ENCODE assay signal across 30 cellular contexts in genomic region chr11:66168289-66168688, GRCh38.
"Had no signal": no experiment of that assay in that cellular context is flagged by ENCODE, and none has a peak within 500 bp of the region (broad histone marks: within the 10 kb centered on the region; RNA-seq: fewer than 3 reads in every experiment).

No MANE protein-coding gene starts in this region.

- H3K9me3 ChIP-seq: left lung, lower lobe of right lung, neutrophil, ovary, right atrium auricular region, right lobe of liver, stomach, testis, thyroid gland, transverse colon, upper lobe of right lung had no signal

- H3K27me3 ChIP-seq: left lung, neural progenitor cell, neutrophil, ovary, right atrium auricular region, right lobe of liver, stomach, testis, thyroid gland, transverse colon, upper lobe of right lung had no signal

- H3K27ac ChIP-seq: left lung, lower lobe of right lung, neural progenitor cell, neutrophil, ovary, right atrium auricular region, right lobe of liver, skin epidermis, stomach, testis, thyroid gland, transverse colon, upper lobe of right lung had no signal

- DNase-seq: hypothalamus; immature natural killer cell; kidney; left colon; left lung; lower lobe of right lung; mammary epithelial cell; mesenchymal stem cell; natural killer cell; nephron progenitor cell; ovary; right lobe of liver; stimulated activated CD4-positive, alpha-beta T cell treated with anti-CD3 and anti-CD28 coated beads, Interleukin-12 subunit alpha, Interleukin-12 subunit beta, amount 100 ng/mL, for 4 hours; stimulated activated CD4-positive, alpha-beta T cell treated with anti-CD3 and anti-CD28 coated beads, Interleukin-15, amount 100 ng/mL, for 24 hours; stimulated activated CD4-positive, alpha-beta T cell treated with anti-CD3 and anti-CD28 coated beads, Interleukin-2, amount 100 ng/mL, for 24 hours; stimulated activated CD4-positive, alpha-beta T cell treated with anti-CD3 and anti-CD28 coated beads, Interleukin-4, amount 100 ng/mL, for 1 hour; stimulated activated naive B cell treated with anti-CD40 and anti-IgM and Interleukin-4, amounts not matched to agents 10 μg/mL and 1 μg/mL and 100 μg/mL, for 72 hours; stimulated activated naive CD8-positive, alpha-beta T cell treated with anti-CD3 and anti-CD28 coated beads, Interleukin-15, Interleukin-2, amounts not matched to agents 100 U/mL and 50 U/mL, for 24 hours; stomach; testis; thyroid gland; transverse colon; upper lobe of right lung had no signal

- ATAC-seq: left colon; left lung; lower lobe of right lung; natural killer cell; right lobe of liver; stimulated activated naive B cell treated with anti-CD40 and anti-IgM and Interleukin-4, amounts not matched to agents 10 μg/mL and 1 μg/mL and 100 μg/mL, for 72 hours; stimulated activated naive CD8-positive, alpha-beta T cell treated with anti-CD3 and anti-CD28 coated beads, Interleukin-15, Interleukin-2, amounts not matched to agents 100 U/mL and 50 U/mL, for 24 hours; upper lobe of right lung had no signal

- H3K27me3 Mint-ChIP-seq: progenitor cell of endocrine pancreas; stimulated activated naive B cell treated with anti-CD40 and anti-IgM and Interleukin-4, amounts not matched to agents 10 μg/mL and 1 μg/mL and 100 μg/mL, for 72 hours had no signal

- H3K4me3 ChIP-seq: left lung, lower lobe of right lung, neural progenitor cell, ovary, right atrium auricular region, right lobe of liver, skin epidermis, stomach, testis, thyroid gland, transverse colon, upper lobe of right lung had no signal

- H3K27ac Mint-ChIP-seq: nephron progenitor cell; neural progenitor cell; progenitor cell of endocrine pancreas; stimulated activated naive B cell treated with anti-CD40 and anti-IgM and Interleukin-4, amounts not matched to agents 10 μg/mL and 1 μg/mL and 100 μg/mL, for 72 hours had no signal

- H3K36me3 ChIP-seq: left lung, neural progenitor cell, ovary, right lobe of liver, thyroid gland, transverse colon, upper lobe of right lung had no signal

- H3K4me3 Mint-ChIP-seq: immature natural killer cell; natural killer cell; nephron progenitor cell; neural progenitor cell; stimulated activated naive B cell treated with anti-CD40 and anti-IgM and Interleukin-4, amounts not matched to agents 10 μg/mL and 1 μg/mL and 100 μg/mL, for 72 hours had no signal

- FAIRE-seq: islet of Langerhans, kidney, urothelium cell line had no signal

- H3K4me2 ChIP-seq: neural progenitor cell had no signal

- H3K36me3 Mint-ChIP-seq: immature natural killer cell, natural killer cell, neural progenitor cell had no signal

- H3K4me1 ChIP-seq: left lung, lower lobe of right lung, neural progenitor cell, right atrium auricular region, right lobe of liver, thyroid gland, transverse colon, upper lobe of right lung had no signal

- H3K9me3 Mint-ChIP-seq: immature natural killer cell; natural killer cell; nephron progenitor cell; neural progenitor cell; stimulated activated naive B cell treated with anti-CD40 and anti-IgM and Interleukin-4, amounts not matched to agents 10 μg/mL and 1 μg/mL and 100 μg/mL, for 72 hours had no signal

- H2AFZ ChIP-seq: neural progenitor cell had no signal

- H3K9ac ChIP-seq: neural progenitor cell had no signal
